ENCODE assay signal across 11 cellular contexts in the genomic region with DNA sequence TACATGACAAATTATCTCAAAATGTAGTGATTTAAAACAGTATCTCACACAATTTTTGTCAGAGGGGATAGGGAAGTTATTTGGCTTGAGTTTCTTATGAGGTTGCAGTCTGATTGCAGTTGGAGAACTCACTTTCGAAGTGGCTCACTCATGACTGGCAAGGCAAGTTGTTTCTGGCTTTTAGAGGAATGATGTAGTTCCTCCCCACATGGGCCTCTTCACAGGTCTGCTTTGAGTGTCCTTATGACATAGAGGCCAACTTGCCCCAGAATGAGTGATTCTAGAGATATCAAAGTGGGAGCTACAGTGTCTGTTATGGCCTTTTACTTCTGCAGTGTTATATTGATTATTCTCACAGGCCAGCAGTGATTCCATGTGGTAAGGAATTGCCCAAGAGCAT.
"Had no signal": no experiment of that assay in that cellular context is flagged by ENCODE, and none has a peak within 500 bp of the region (broad histone marks: within the 10 kb centered on the region; RNA-seq: fewer than 3 reads in every experiment).

No MANE protein-coding gene starts in this region.

- DNase-seq: activated CD4-positive, alpha-beta T cell treated with anti-CD3 and anti-CD28 coated beads, Interleukin-2, amount 50 U/mL, for 4 hours; naive B cell; ovary; stimulated activated CD4-positive, alpha-beta T cell treated with anti-CD3 and anti-CD28 coated beads, Interleukin-12 subunit alpha, Interleukin-12 subunit beta, amount 100 ng/mL, for 4 hours; stimulated activated CD4-positive, alpha-beta T cell treated with anti-CD3 and anti-CD28 coated beads, Interleukin-2, amount 100 ng/mL, for 24 hours; T-helper 1 cell; T1000; thyroid gland; uterus had no signal

- H3K4me3 ChIP-seq: neural progenitor cell, ovary, thyroid gland, uterus had no signal

- H3K27me3 ChIP-seq: foreskin keratinocyte, neural progenitor cell, ovary, thyroid gland, uterus had no signal

- H3K9me3 ChIP-seq: ovary, thyroid gland, uterus had no signal

- H3K36me3 ChIP-seq: neural progenitor cell, ovary, thyroid gland, uterus had no signal

- H3K4me1 ChIP-seq: uterus had no signal

- H3K27ac ChIP-seq: foreskin keratinocyte, neural progenitor cell, ovary, thyroid gland, uterus had no signal
